25 cellular contexts compared by ENCODE assay signal in genomic region chr15:67385971-67386370, GRCh38.
DNase-seq lines count a peak whose midpoint lies in the region; ATAC-seq and TF ChIP-seq lines count a peak whose summit lies in the region.
"Had no signal": no experiment of that assay in that cellular context is flagged by ENCODE, and none has a peak within 500 bp of the region (broad histone marks: within the 10 kb centered on the region; RNA-seq: fewer than 3 reads in every experiment).

No MANE protein-coding gene starts in this region.

- CTCF ChIA-PET in OCI-LY7 (lab: Charles Lee; ENCODE audit: unreplicated experiment), result no interaction called here

- H3K27ac ChIP-seq in C4-2B, result no peak overlapping the region
- H3K27ac ChIP-seq in OCI-LY7 (ENCODE audit: low read depth, low read length, poor library complexity, severe bottlenecking), result no peak overlapping the region
- H3K27ac ChIP-seq: dorsolateral prefrontal cortex, prostate gland, SJCRH30, skin epidermis, thyroid gland had no signal

- intact Hi-C loops in OCI-LY7 (cut with micrococcal nuclease; ENCODE audit: unreplicated experiment), result no loop called here

- no peak for ATAC-seq in GM18505 (IDR thresholded peaks at IDR 0.05; ENCODE audit: unreplicated experiment)
- no peak for ATAC-seq in stimulated activated effector memory CD8-positive, alpha-beta T cell treated with anti-CD3 and anti-CD28 coated beads, Interleukin-12 subunit alpha, Interleukin-12 subunit beta, amount 100 ng/mL, for 72 hours
- ATAC-seq: left colon, natural killer cell had no signal

- no peaks in the 10 kb centered on the region for H3K36me3 Mint-ChIP-seq in osteocyte (ENCODE audit: unreplicated experiment)
- H3K36me3 Mint-ChIP-seq in stimulated activated effector memory CD8-positive, alpha-beta T cell treated with anti-CD3 and anti-CD28 coated beads, Interleukin-12 subunit alpha, Interleukin-12 subunit beta, amount 100 ng/mL, for 72 hours, result no peaks in the 10 kb centered on the region
- H3K36me3 Mint-ChIP-seq: brain, natural killer cell had no signal

- POLR2A ChIA-PET in OCI-LY7 (lab: Charles Lee), result no interaction called here

- H3K27me3 Mint-ChIP-seq in osteocyte (ENCODE audit: unreplicated experiment), result peaks cover 29% of the 10 kb centered on the region

- no peaks in the 10 kb centered on the region for H3K4me1 ChIP-seq in OCI-LY7 (ENCODE audit: insufficient read depth, low read length, poor library complexity, severe bottlenecking)
- H3K4me1 ChIP-seq: prostate gland, SJCRH30, thyroid gland had no signal

- no peaks in the 10 kb centered on the region for H3K9me3 Mint-ChIP-seq in osteocyte (ENCODE audit: unreplicated experiment)
- no peaks in the 10 kb centered on the region for H3K9me3 Mint-ChIP-seq in stimulated activated effector memory CD8-positive, alpha-beta T cell treated with anti-CD3 and anti-CD28 coated beads, Interleukin-12 subunit alpha, Interleukin-12 subunit beta, amount 100 ng/mL, for 72 hours
- H3K9me3 Mint-ChIP-seq: brain; natural killer cell; T-helper 1 cell treated with Interleukin-12 subunit alpha and Interleukin-12 subunit beta and Interleukin-4 antibody, amounts not matched to agents 30 μg/mL and 1 μg/mL, for 36 hours had no signal

- no TSS peak for BruUV-seq in OCI-LY7 (replicated peaks; lab: Mats Ljungman, UMichigan)

- no peak overlapping the region for H3K4me3 Mint-ChIP-seq in osteocyte (ENCODE audit: unreplicated experiment)
- H3K4me3 Mint-ChIP-seq in stimulated activated effector memory CD8-positive, alpha-beta T cell treated with anti-CD3 and anti-CD28 coated beads, Interleukin-12 subunit alpha, Interleukin-12 subunit beta, amount 100 ng/mL, for 72 hours, result no peak overlapping the region
- H3K4me3 Mint-ChIP-seq: brain; natural killer cell; T-helper 1 cell treated with Interleukin-12 subunit alpha and Interleukin-12 subunit beta and Interleukin-4 antibody, amounts not matched to agents 30 μg/mL and 1 μg/mL, for 36 hours had no signal

- DNase-seq in OCI-LY7 (ENCODE audit: low spot score), result no peak
- no peak for DNase-seq in epithelial cell of esophagus (ENCODE audit: low read depth)
- no peak for DNase-seq in osteocyte (ENCODE audit: extremely low spot score, unreplicated experiment)
- DNase-seq in cerebellar nuclear complex (lab: John Stamatoyannopoulos, UW), result no peak
- no peak for DNase-seq in activated T-cell treated with anti-CD3 and anti-CD28 coated beads for 4 hours
- DNase-seq in stimulated activated effector memory CD8-positive, alpha-beta T cell treated with anti-CD3 and anti-CD28 coated beads, Interleukin-12 subunit alpha, Interleukin-12 subunit beta, amount 100 ng/mL, for 72 hours (ENCODE audit: low spot score in 2 of 2), result no peak
- DNase-seq: activated CD4-positive, alpha-beta T cell treated with anti-CD3 and anti-CD28 coated beads, Interleukin-2, amount 50 U/mL, for 1 hour; AML-193; COR-L47; dorsolateral prefrontal cortex; glutamatergic neuron; left colon; natural killer cell; NCI-H1436 treated with DMSO at 0.1 percent for 48 hours; NCI-H748 treated with DMSO at 0.1 percent for 48 hours; OCI-M1; SJCRH30; stimulated activated naive CD4-positive, alpha-beta T cell treated with Interleukin-2 at 50 U/mL for 16 hours; thyroid gland had no signal

- H4K20me1 ChIP-seq in OCI-LY7 (ENCODE audit: insufficient read depth, low read length), result no peaks in the 10 kb centered on the region

- H3K4me1 Mint-ChIP-seq in osteocyte (ENCODE audit: unreplicated experiment), result no peaks in the 10 kb centered on the region
- H3K4me1 Mint-ChIP-seq in stimulated activated effector memory CD8-positive, alpha-beta T cell treated with anti-CD3 and anti-CD28 coated beads, Interleukin-12 subunit alpha, Interleukin-12 subunit beta, amount 100 ng/mL, for 72 hours, result no peaks in the 10 kb centered on the region
- H3K4me1 Mint-ChIP-seq: natural killer cell had no signal

- TF ChIP-seq CTCF in C4-2B (conservative IDR thresholded peaks at IDR 0.05) (peak; percentile 28), OCI-LY7 (conservative IDR thresholded peaks at IDR 0.05; ENCODE audit: low read length) (peak; percentile 38; the same call in 1 of the 2 replicates), epithelial cell of esophagus (IDR thresholded peaks at IDR 0.05; ENCODE audit: insufficient read depth, low read depth, low read length, missing control alignments) (peak; percentile 12), osteocyte (IDR thresholded peaks at IDR 0.05) (peak; percentile 48)

- TF ChIP-seq POLR2A in GM18505 (IDR thresholded peaks at IDR 0.05; ENCODE audit: borderline replicate concordance, extremely low read depth, insufficient read depth, insufficient read length), result no peak

- no peaks in the 10 kb centered on the region for H3K36me3 ChIP-seq in OCI-LY7 (ENCODE audit: insufficient read depth, low read length)
- H3K36me3 ChIP-seq: prostate gland, SJCRH30, thyroid gland had no signal

- no peaks in the 10 kb centered on the region for H3K9me3 ChIP-seq in OCI-LY7 (ENCODE audit: low read length)
- H3K9me3 ChIP-seq: prostate gland, SJCRH30, thyroid gland had no signal

- H3K79me2 ChIP-seq in OCI-LY7 (ENCODE audit: insufficient read depth, low read depth, low read length), result no peaks in the 10 kb centered on the region

- no peak overlapping the region for H3K4me2 ChIP-seq in OCI-LY7 (ENCODE audit: low read length)

- H3K9me2 ChIP-seq in OCI-LY7 (ENCODE audit: insufficient read depth, low read length), result no peaks in the 10 kb centered on the region

- H3K4me3 ChIP-seq in OCI-LY7 (ENCODE audit: low read depth, low read length, poor library complexity, severe bottlenecking) (no peak overlapping the region), epithelial cell of esophagus (ENCODE audit: low read length) (no peak overlapping the region)
- H3K4me3 ChIP-seq: dorsolateral prefrontal cortex, prostate gland, SJCRH30, skin epidermis, thyroid gland had no signal

- H2AFZ ChIP-seq in OCI-LY7 (ENCODE audit: low read length), result no peak overlapping the region

- no peak overlapping the region for H3K27ac Mint-ChIP-seq in osteocyte (ENCODE audit: unreplicated experiment)
- H3K27ac Mint-ChIP-seq in stimulated activated effector memory CD8-positive, alpha-beta T cell treated with anti-CD3 and anti-CD28 coated beads, Interleukin-12 subunit alpha, Interleukin-12 subunit beta, amount 100 ng/mL, for 72 hours, result no peak overlapping the region
- H3K27ac Mint-ChIP-seq: natural killer cell; T-helper 1 cell treated with Interleukin-12 subunit alpha and Interleukin-12 subunit beta and Interleukin-4 antibody, amounts not matched to agents 30 μg/mL and 1 μg/mL, for 36 hours had no signal
